ENCODE assay signal across 25 cellular contexts in genomic region chr5:131228646-131229045, GRCh38. TPM values are rescaled to one million over a fixed set of nuclear protein-coding genes. Genes with fewer than 3 reads are reported as not detected.
A peak's percentile ranks its signal among the peaks of the same experiment; 100 is the strongest.
DNase-seq lines count a peak whose midpoint lies in the region; ATAC-seq, FAIRE-seq and TF ChIP-seq lines count a peak whose summit lies in the region.
"Had no signal": no experiment of that assay in that cellular context is flagged by ENCODE, and none has a peak within 500 bp of the region (broad histone marks: within the 10 kb centered on the region; RNA-seq: fewer than 3 reads in every experiment).

No MANE protein-coding gene starts in this region.

- H3K36me3 ChIP-seq in Karpas-422 (ENCODE audit: insufficient read depth, low read length) (peaks cover 2% of the 10 kb centered on the region; the same call in 1 of the 2 replicates), K562 (ENCODE audit: control insufficient read depth, insufficient read depth, low read length) (no peaks in the 10 kb centered on the region)
- H3K36me3 ChIP-seq: HAP-1, MG63, SJSA1 had no signal

- 24% methylated on average over 1 of the region's 1 CpG for WGBS in K562 (ENCODE audit: insufficient coverage, low coverage, missing lambda C conversion rate)

- CTCF ChIA-PET in K562 (lab: Yijun Ruan, JAX; ENCODE audit: low intra/inter-chr PET ratio), result no interaction called here

- H3K4me3 Mint-ChIP-seq in naive B cell, result peak overlapping the region in 1 of 8 donors; percentile 13
- H3K4me3 Mint-ChIP-seq: CD8-positive, alpha-beta memory T cell; GM23338 had no signal

- H3K4me1 ChIP-seq in Karpas-422 (ENCODE audit: low read length), result peaks cover 52% of the 10 kb centered on the region
- peaks cover 0 to 4% of the 10 kb centered on the region in 2 experiments; a peak in 1 of 5 replicates for H3K4me1 ChIP-seq in K562 (replicated peaks in 1 of 2; ENCODE audit: control insufficient read depth in 2 of 2, insufficient read depth in 2 of 2, low read length in 2 of 2)
- H3K4me1 ChIP-seq: SJSA1 had no signal

- TF ChIP-seq EP300 in K562 (IDR thresholded peaks at IDR 0.05; ENCODE audit: low read length), result no peak

- no peaks in the 10 kb centered on the region for H3K36me3 Mint-ChIP-seq in naive B cell
- H3K36me3 Mint-ChIP-seq: CD8-positive, alpha-beta memory T cell had no signal

- ATAC-seq in K562, result peak; percentile 25; the same call in 1 of the 3 replicates
- no peak for ATAC-seq in naive B cell (ENCODE audit: low read depth in 2 of 2)
- no peak for ATAC-seq in HG03135 (IDR thresholded peaks at IDR 0.05; ENCODE audit: unreplicated experiment)
- ATAC-seq: GM23338, Right ventricle myocardium inferior had no signal

- H3K27me3 Mint-ChIP-seq in naive B cell, result no peaks in the 10 kb centered on the region
- H3K27me3 Mint-ChIP-seq: CD8-positive, alpha-beta memory T cell had no signal

- no TSS peak for BruUV-seq in K562 (replicated peaks; lab: Mats Ljungman, UMichigan)

- H3K79me2 ChIP-seq in Karpas-422 (ENCODE audit: low read length) (peaks cover 56% of the 10 kb centered on the region), K562 (ENCODE audit: control insufficient read depth, insufficient read depth, low read length) (no peaks in the 10 kb centered on the region)

- H3K9me3 Mint-ChIP-seq in naive B cell, result no peaks in the 10 kb centered on the region
- H3K9me3 Mint-ChIP-seq: CD8-positive, alpha-beta memory T cell; GM23338 had no signal

- peak; percentile 1 for DNase-seq in GF-D8 (lab: John Stamatoyannopoulos, UW)
- DNase-seq in Karpas-422, result no peak
- DNase-seq in K562 (ENCODE audit: extremely low read depth in 1 of 4, low spot score in 3 of 4), result no peak
- no peak for DNase-seq in naive B cell
- DNase-seq in stimulated activated CD4-positive, alpha-beta T cell treated with anti-CD3 and anti-CD28 coated beads, Interleukin-1b, Interleukin-23, amount 100 ng/mL, for 48 hours, result no peak
- no peak for DNase-seq in GM13976 (ENCODE audit: low spot score)
- DNase-seq in GM10266 (ENCODE audit: extremely low spot score), result no peak
- DNase-seq: Calu3; CD8-positive, alpha-beta memory T cell; DMS53; MG63; NCI-H1105 treated with DMSO at 0.1 percent for 48 hours; NCI-H2081; NCI-H2171; NCI-H524 treated with DMSO at 0.1 percent for 48 hours; NCI-H82; T-helper 2 cell had no signal

- no peak overlapping the region for H2AFZ ChIP-seq in Karpas-422 (ENCODE audit: low read length)
- H2AFZ ChIP-seq in K562 (ENCODE audit: low read depth, low read length), result peak overlapping the region; percentile 57
- H2AFZ ChIP-seq: GM23338 had no signal

- H3K9me1 ChIP-seq in K562 (ENCODE audit: control insufficient read depth, insufficient read depth, low read length), result no peaks in the 10 kb centered on the region

- peak overlapping the region; percentile 25 for H3K4me2 ChIP-seq in Karpas-422 (ENCODE audit: low read depth, low read length, poor library complexity, severe bottlenecking)
- H3K4me2 ChIP-seq in K562 (ENCODE audit: insufficient read depth, low read length), result no peak overlapping the region; the same call in 1 of the 2 replicates
- H3K4me2 ChIP-seq: GM23338 had no signal

- no peak for TF ChIP-seq POLR2A in K562 (conservative IDR thresholded peaks at IDR 0.05)

- no peak for FAIRE-seq in K562 (lab: Jason Lieb, UNC)
- FAIRE-seq: GM12892, GM18507 had no signal

- intact Hi-C loops in K562 (cut with micrococcal nuclease), result no loop called here

- peak overlapping the region in 4 of 6 donors; percentile 35 to 74 (median 52) for H3K27ac Mint-ChIP-seq in naive B cell
- H3K27ac Mint-ChIP-seq: GM23338 had no signal

- in situ Hi-C loops in K562 (cut with MboI), result no loop called here
- in situ Hi-C loops in GM13976 (cut with MboI; ENCODE audit: low sequenced_read_pairs, unreplicated experiment), result no loop called here

- H3K27me3 ChIP-seq in Karpas-422 (ENCODE audit: low read length) (no peaks in the 10 kb centered on the region), K562 (ENCODE audit: control insufficient read depth in 2 of 2, insufficient read depth in 2 of 2, low read length in 2 of 2) (peaks cover 0 to 5% of the 10 kb centered on the region in 2 experiments; a peak in 1 of 5 replicates)
- H3K27me3 ChIP-seq: MG63, SJSA1 had no signal

- H3K9me2 ChIP-seq in Karpas-422 (replicated peaks; ENCODE audit: insufficient read depth, low read length), result no peaks in the 10 kb centered on the region

- H3K4me3 ChIP-seq in Karpas-422 (ENCODE audit: low read length) (no peak overlapping the region), K562 (no peak overlapping the region)
- H3K4me3 ChIP-seq: GM23338, HAP-1, MG63, SJSA1 had no signal

- peaks cover 15 to 32% (median 25%) of the 10 kb centered on the region in 3 donors for H3K4me1 Mint-ChIP-seq in naive B cell

- no peaks in the 10 kb centered on the region for H3K9me3 ChIP-seq in Karpas-422 (ENCODE audit: low read length)
- H3K9me3 ChIP-seq in K562 (replicated peaks; ENCODE audit: control insufficient read depth, insufficient read depth, low read depth, low read length), result no peaks in the 10 kb centered on the region
- H3K9me3 ChIP-seq: HAP-1, MG63, SJSA1 had no signal

- TF ChIP-seq RAD21 in K562 (CRISPR knock-in tag; conservative IDR thresholded peaks at IDR 0.05 in 1 of 2, IDR thresholded peaks at IDR 0.05 in 1 of 2), result no peak

- no peak overlapping the region for H3K9ac ChIP-seq in Karpas-422 (ENCODE audit: low read length)
- H3K9ac ChIP-seq in K562 (ENCODE audit: insufficient read depth in 1 of 2, low read depth in 2 of 2, low read length in 2 of 2), result no peak overlapping the region

- POLR2A ChIA-PET in K562 (lab: Yijun Ruan, JAX), result interaction anchor here (0.9 to 1.2 kb wide), 5 partner anchors 11 to 56 kb away, joined by 3 to 5 read pairs (median 4); partner anchors contain the start of gene CDC42SE2

- TF ChIP-seq CTCF in K562 (IDR thresholded peaks at IDR 0.05 in 2 of 3, conservative IDR thresholded peaks at IDR 0.05 in 1 of 3; ENCODE audit: insufficient read depth in 2 of 3, low read depth in 1 of 3, low read length in 3 of 3), result no peak
- no peak for TF ChIP-seq CTCF in GM13976 (IDR thresholded peaks at IDR 0.05; ENCODE audit: borderline replicate concordance, control extremely low read depth, extremely low read depth, insufficient read depth, missing control alignments)
- no peak for TF ChIP-seq CTCF in GM10266 (IDR thresholded peaks at IDR 0.05; ENCODE audit: control insufficient read depth, insufficient read depth, low read depth, missing control alignments)

- H3K27ac ChIP-seq in Karpas-422 (ENCODE audit: low read length) (peak overlapping the region; percentile 46), K562 (ENCODE audit: extremely low read depth, low read depth, low read length) (no peak overlapping the region)
- H3K27ac ChIP-seq: C4-2B, SJSA1 had no signal

- H4K20me1 ChIP-seq in Karpas-422 (ENCODE audit: insufficient read depth, low read depth, low read length) (no peaks in the 10 kb centered on the region), K562 (replicated peaks; ENCODE audit: control insufficient read depth, insufficient read depth, low read length) (no peaks in the 10 kb centered on the region)

TF ChIP-seq in K562, 482 proteins besides CTCF, POLR2A, EP300 and RAD21 (continues in another document):
- no peak for TF ChIP-seq THRAP3 (IDR thresholded peaks at IDR 0.05; ENCODE audit: borderline replicate concordance)
- no peak for TF ChIP-seq MEF2A (IDR thresholded peaks at IDR 0.05; ENCODE audit: control insufficient read depth, low read depth, low read length)

RNA-seq across cellular contexts. Expression of gene CDC42SE2, which starts 35.2 kb away (rescaled TPM):
- total RNA-seq in Karpas-422 (2014; rRNA removed; shearing (Covaris generic); ENCODE audit: low replicate concordance), result 57.4 and 143 TPM in 2 replicates
- 14.0 and 31.6 TPM in 2 replicates for total RNA-seq in K562 (2011; cell fraction: chromatin; rRNA removed; ENCODE audit: low replicate concordance)
- total RNA-seq in K562 (2011; cell fraction: nucleolus; rRNA removed), result 8.8 and 11.4 TPM in 2 replicates
- total RNA-seq in K562 (2011; cell fraction: nucleoplasm; rRNA removed), result 23.0 and 38.4 TPM in 2 replicates
- total RNA-seq in K562 (2014; rRNA removed) (24.8 and 31.2 TPM in 2 replicates), K562 (2014; rRNA removed; fragmentation: Illumina TruSeq; extraction: Trizol) (40.5 and 46.8 TPM in 2 replicates), K562 (2015; rRNA removed; fragmentation: Illumina TruSeq; extraction: Trizol) (38.0 and 39.7 TPM in 2 replicates), K562 (2021) (32.7 and 34.2 TPM in 2 replicates)
- polyA plus RNA-seq in K562 (2011; rRNA removed) (30.9 and 44.3 TPM in 2 replicates), K562 (2014; fragmentation: Illumina TruSeq; extraction: Trizol) (30.0 and 33.8 TPM in 2 replicates), K562 (2014; fragmentation: Nextera tagmentation; extraction: Ambion mirVana) (10 to 100 TPM; 25.9 to 27.9 TPM), K562 (2014; rRNA removed) (27.6 and 34.3 TPM in 2 replicates), naive B cell (ENCODE audit: low read depth in 6 of 6) (100 to 1,000 TPM; 168 to 314 (median 243) TPM)
- 9.3 and 24.7 TPM in 2 replicates for polyA plus RNA-seq in K562 (2011; cell fraction: cytosol; rRNA removed)
- polyA plus RNA-seq in K562 (2011; cell fraction: nucleus; rRNA removed), result 6.0 and 9.8 TPM in 2 replicates
- 25.2 and 27.7 TPM in 2 replicates for polyA plus RNA-seq in K562 (2012)
- 57.8 and 58.4 TPM in 2 replicates for polyA minus RNA-seq in K562 (2011; rRNA and poly(A)+ RNA removed)
- 12.7 and 19.6 TPM in 2 replicates for polyA minus RNA-seq in K562 (2011; cell fraction: cytosol; rRNA and poly(A)+ RNA removed)
- 11.4 and 14.8 TPM in 2 replicates for polyA minus RNA-seq in K562 (2011; cell fraction: nucleus; rRNA and poly(A)+ RNA removed)

RNA-seq across cellular contexts. Expression of gene LYRM7, which starts 57.9 kb away (rescaled TPM):
- total RNA-seq in Karpas-422 (2014; rRNA removed; shearing (Covaris generic); ENCODE audit: low replicate concordance), result 18.8 and 28.4 TPM in 2 replicates
- total RNA-seq in K562 (2011; cell fraction: chromatin; rRNA removed; ENCODE audit: low replicate concordance), result 3.4 and 15.9 TPM in 2 replicates
- total RNA-seq in K562 (2011; cell fraction: nucleolus; rRNA removed), result 2.3 and 5.9 TPM in 2 replicates
- total RNA-seq in K562 (2011; cell fraction: nucleoplasm; rRNA removed), result 7.1 and 17.6 TPM in 2 replicates
- total RNA-seq in K562 (2014; rRNA removed), result 16.2 and 22.9 TPM in 2 replicates
- 39.4 and 43.5 TPM in 2 replicates for total RNA-seq in K562 (2014; rRNA removed; fragmentation: Illumina TruSeq; extraction: Trizol)
- total RNA-seq in K562 (2015; rRNA removed; fragmentation: Illumina TruSeq; extraction: Trizol), result 28.1 and 33.3 TPM in 2 replicates
- total RNA-seq in K562 (2021), result 27.1 and 32.7 TPM in 2 replicates
- polyA plus RNA-seq in K562 (2011; rRNA removed), result 18.4 and 24.1 TPM in 2 replicates
- 3.9 and 8.6 TPM in 2 replicates for polyA plus RNA-seq in K562 (2011; cell fraction: cytosol; rRNA removed)
- polyA plus RNA-seq in K562 (2011; cell fraction: nucleus; rRNA removed), result 3.9 and 4.9 TPM in 2 replicates
- 16.2 and 18.8 TPM in 2 replicates for polyA plus RNA-seq in K562 (2012)
- 33.4 and 37.2 TPM in 2 replicates for polyA plus RNA-seq in K562 (2014; fragmentation: Illumina TruSeq; extraction: Trizol)
- polyA plus RNA-seq in K562 (2014; fragmentation: Nextera tagmentation; extraction: Ambion mirVana), result 10 to 100 TPM; 53.6 to 70.1 TPM
- polyA plus RNA-seq in K562 (2014; rRNA removed), result 24.4 and 28.3 TPM in 2 replicates
- polyA minus RNA-seq in K562 (2011; rRNA and poly(A)+ RNA removed), result 11.9 and 12.4 TPM in 2 replicates
- 14.7 and 19.9 TPM in 2 replicates for polyA minus RNA-seq in K562 (2011; cell fraction: cytosol; rRNA and poly(A)+ RNA removed)
- polyA minus RNA-seq in K562 (2011; cell fraction: nucleus; rRNA and poly(A)+ RNA removed), result 2.0 and 4.0 TPM in 2 replicates
- 10 to 100 TPM in 3 of 6 donors, 1 to 10 TPM in 3; 5.8 to 11.4 (median 9.6) TPM for polyA plus RNA-seq in naive B cell (ENCODE audit: low read depth in 6 of 6)
